Comparison of ENCODE assay signal across 2 cellular contexts in the genomic region with DNA sequence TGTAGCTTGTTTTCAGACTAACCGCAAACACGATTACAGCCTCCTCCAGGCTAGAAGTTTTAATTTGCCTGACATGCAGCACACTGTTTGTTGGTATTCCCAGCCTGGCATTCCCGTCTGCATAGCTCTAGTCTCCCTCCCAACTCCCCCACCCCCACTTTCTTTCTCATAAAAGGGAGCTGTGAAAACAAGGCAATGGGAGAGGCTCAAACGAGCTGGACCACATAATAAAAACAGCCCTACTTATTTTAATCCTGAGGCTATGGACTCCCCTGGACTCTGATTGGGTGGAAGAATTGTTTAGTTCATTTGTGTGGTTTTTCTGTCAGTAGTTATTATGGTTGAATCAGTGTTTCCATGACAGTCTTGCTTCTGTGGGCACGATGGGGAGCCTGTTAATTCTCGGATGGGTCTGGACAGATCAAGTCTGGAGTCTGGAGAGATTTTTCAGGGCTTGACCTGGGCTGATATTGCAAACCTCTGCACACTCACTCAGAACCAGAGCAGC.
TF ChIP-seq lines count a peak whose summit lies in the region.

No MANE protein-coding gene starts in this region.

TF ChIP-seq in HEK293, 187 proteins besides CTCF, POLR2A, EP300 and RAD21 (continued from another document and continues in another):
- TF ChIP-seq, protein P1, sequence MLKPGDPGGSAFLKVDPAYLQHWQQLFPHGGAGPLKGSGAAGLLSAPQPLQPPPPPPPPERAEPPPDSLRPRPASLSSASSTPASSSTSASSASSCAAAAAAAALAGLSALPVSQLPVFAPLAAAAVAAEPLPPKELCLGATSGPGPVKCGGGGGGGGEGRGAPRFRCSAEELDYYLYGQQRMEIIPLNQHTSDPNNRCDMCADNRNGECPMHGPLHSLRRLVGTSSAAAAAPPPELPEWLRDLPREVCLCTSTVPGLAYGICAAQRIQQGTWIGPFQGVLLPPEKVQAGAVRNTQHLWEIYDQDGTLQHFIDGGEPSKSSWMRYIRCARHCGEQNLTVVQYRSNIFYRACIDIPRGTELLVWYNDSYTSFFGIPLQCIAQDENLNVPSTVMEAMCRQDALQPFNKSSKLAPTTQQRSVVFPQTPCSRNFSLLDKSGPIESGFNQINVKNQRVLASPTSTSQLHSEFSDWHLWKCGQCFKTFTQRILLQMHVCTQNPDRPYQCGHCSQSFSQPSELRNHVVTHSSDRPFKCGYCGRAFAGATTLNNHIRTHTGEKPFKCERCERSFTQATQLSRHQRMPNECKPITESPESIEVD (tag by site-specific recombination; IDR thresholded peaks at IDR 0.05), result peak; percentile 67
- TF ChIP-seq ZBTB7A (tag by site-specific recombination; IDR thresholded peaks at IDR 0.05; ENCODE audit: low read depth), result no peak
- peak; percentile 52; the same call in 1 of the 2 replicates for TF ChIP-seq KLF1 (tag by site-specific recombination; IDR thresholded peaks at IDR 0.05)
- TF ChIP-seq, protein P2, sequence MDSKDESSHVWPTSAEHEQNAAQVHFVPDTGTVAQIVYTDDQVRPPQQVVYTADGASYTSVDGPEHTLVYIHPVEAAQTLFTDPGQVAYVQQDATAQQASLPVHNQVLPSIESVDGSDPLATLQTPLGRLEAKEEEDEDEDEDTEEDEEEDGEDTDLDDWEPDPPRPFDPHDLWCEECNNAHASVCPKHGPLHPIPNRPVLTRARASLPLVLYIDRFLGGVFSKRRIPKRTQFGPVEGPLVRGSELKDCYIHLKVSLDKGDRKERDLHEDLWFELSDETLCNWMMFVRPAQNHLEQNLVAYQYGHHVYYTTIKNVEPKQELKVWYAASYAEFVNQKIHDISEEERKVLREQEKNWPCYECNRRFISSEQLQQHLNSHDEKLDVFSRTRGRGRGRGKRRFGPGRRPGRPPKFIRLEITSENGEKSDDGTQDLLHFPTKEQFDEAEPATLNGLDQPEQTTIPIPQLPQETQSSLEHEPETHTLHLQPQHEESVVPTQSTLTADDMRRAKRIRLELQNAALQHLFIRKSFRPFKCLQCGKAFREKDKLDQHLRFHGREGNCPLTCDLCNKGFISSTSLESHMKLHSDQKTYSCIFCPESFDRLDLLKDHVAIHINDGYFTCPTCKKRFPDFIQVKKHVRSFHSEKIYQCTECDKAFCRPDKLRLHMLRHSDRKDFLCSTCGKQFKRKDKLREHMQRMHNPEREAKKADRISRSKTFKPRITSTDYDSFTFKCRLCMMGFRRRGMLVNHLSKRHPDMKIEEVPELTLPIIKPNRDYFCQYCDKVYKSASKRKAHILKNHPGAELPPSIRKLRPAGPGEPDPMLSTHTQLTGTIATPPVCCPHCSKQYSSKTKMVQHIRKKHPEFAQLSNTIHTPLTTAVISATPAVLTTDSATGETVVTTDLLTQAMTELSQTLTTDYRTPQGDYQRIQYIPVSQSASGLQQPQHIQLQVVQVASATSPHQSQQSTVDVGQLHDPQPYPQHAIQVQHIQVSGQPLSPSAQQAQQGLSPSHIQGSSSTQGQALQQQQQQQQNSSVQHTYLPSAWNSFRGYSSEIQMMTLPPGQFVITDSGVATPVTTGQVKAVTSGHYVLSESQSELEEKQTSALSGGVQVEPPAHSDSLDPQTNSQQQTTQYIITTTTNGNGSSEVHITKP (tag by site-specific recombination; IDR thresholded peaks at IDR 0.05), result peak; percentile 58
- TF ChIP-seq ZNF302 (tag by site-specific recombination; IDR thresholded peaks at IDR 0.05; ENCODE audit: low read depth), result peak; percentile 60; the same call in 1 of the 2 replicates
- TF ChIP-seq WT1 (tag by site-specific recombination; IDR thresholded peaks at IDR 0.05), result peak; percentile 79
- TF ChIP-seq ZEB2 (tag by site-specific recombination; IDR thresholded peaks at IDR 0.05), result 0 out of 2 replicates have a peak, but pooled peaks have one; percentile 38
- TF ChIP-seq FEZF1 (tag by site-specific recombination; IDR thresholded peaks at IDR 0.05), result peak; percentile 31; the same call in 1 of the 2 replicates
- peak; percentile 83 for TF ChIP-seq ZBTB17 (tag by site-specific recombination; IDR thresholded peaks at IDR 0.05)
- 0 out of 2 replicates have a peak, but pooled peaks have one; percentile 14 for TF ChIP-seq ZBTB8A (tag by site-specific recombination; IDR thresholded peaks at IDR 0.05)
- TF ChIP-seq, protein P3, sequence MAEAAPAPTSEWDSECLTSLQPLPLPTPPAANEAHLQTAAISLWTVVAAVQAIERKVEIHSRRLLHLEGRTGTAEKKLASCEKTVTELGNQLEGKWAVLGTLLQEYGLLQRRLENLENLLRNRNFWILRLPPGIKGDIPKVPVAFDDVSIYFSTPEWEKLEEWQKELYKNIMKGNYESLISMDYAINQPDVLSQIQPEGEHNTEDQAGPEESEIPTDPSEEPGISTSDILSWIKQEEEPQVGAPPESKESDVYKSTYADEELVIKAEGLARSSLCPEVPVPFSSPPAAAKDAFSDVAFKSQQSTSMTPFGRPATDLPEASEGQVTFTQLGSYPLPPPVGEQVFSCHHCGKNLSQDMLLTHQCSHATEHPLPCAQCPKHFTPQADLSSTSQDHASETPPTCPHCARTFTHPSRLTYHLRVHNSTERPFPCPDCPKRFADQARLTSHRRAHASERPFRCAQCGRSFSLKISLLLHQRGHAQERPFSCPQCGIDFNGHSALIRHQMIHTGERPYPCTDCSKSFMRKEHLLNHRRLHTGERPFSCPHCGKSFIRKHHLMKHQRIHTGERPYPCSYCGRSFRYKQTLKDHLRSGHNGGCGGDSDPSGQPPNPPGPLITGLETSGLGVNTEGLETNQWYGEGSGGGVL (tag by site-specific recombination; IDR thresholded peaks at IDR 0.05), result peak; percentile 14; the same call in 1 of the 2 replicates
- TF ChIP-seq ZFP69B (tag by site-specific recombination; IDR thresholded peaks at IDR 0.05), result peak; percentile 67; the same call in 1 of the 2 replicates
- 0 out of 2 replicates have a peak, but pooled peaks have one; percentile 10 for TF ChIP-seq ZNF600 (tag by site-specific recombination; IDR thresholded peaks at IDR 0.05)
- peak; percentile 92 for TF ChIP-seq SP7 (tag by site-specific recombination; IDR thresholded peaks at IDR 0.05)
- no peak for TF ChIP-seq ZNF768 (tag by site-specific recombination; IDR thresholded peaks at IDR 0.05)
- TF ChIP-seq, protein P4, sequence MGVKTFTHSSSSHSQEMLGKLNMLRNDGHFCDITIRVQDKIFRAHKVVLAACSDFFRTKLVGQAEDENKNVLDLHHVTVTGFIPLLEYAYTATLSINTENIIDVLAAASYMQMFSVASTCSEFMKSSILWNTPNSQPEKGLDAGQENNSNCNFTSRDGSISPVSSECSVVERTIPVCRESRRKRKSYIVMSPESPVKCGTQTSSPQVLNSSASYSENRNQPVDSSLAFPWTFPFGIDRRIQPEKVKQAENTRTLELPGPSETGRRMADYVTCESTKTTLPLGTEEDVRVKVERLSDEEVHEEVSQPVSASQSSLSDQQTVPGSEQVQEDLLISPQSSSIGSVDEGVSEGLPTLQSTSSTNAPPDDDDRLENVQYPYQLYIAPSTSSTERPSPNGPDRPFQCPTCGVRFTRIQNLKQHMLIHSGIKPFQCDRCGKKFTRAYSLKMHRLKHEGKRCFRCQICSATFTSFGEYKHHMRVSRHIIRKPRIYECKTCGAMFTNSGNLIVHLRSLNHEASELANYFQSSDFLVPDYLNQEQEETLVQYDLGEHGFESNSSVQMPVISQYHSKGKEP (tag by site-specific recombination; IDR thresholded peaks at IDR 0.05), result peak; percentile 58

TF ChIP-seq in SK-N-SH, 30 proteins besides CTCF, POLR2A, EP300 and RAD21 (continued from another document):
- TF ChIP-seq GATA2 (CRISPR knock-in tag; IDR thresholded peaks at IDR 0.05) (no peak), SMC3 (IDR thresholded peaks at IDR 0.05; ENCODE audit: low read depth, low read length) (no peak), SIN3A (IDR thresholded peaks at IDR 0.05; ENCODE audit: borderline replicate concordance, low read depth, low read length) (0 out of 2 replicates have a peak, but pooled peaks have one; percentile 5), GABPA (IDR thresholded peaks at IDR 0.05; ENCODE audit: low read depth) (no peak), FOXJ3 (CRISPR knock-in tag; IDR thresholded peaks at IDR 0.05) (no peak), EZH2phosphoT487 (IDR thresholded peaks at IDR 0.05; ENCODE audit: borderline replicate concordance, low read depth) (no peak), NFIC (IDR thresholded peaks at IDR 0.05; ENCODE audit: borderline replicate concordance) (peak; percentile 19; the same call in 1 of the 2 replicates), TCF12 (IDR thresholded peaks at IDR 0.05) (peak; percentile 87), ELF1 (IDR thresholded peaks at IDR 0.05) (no peak), JUND (IDR thresholded peaks at IDR 0.05) (peak; percentile 26; the same call in 1 of the 2 replicates), CHD2 (IDR thresholded peaks at IDR 0.05; ENCODE audit: low read length, partially characterized antibody) (peak; percentile 40), RXRA (IDR thresholded peaks at IDR 0.05; ENCODE audit: borderline replicate concordance, low read depth) (no peak), MEF2A (IDR thresholded peaks at IDR 0.05; ENCODE audit: borderline replicate concordance, low read depth) (no peak), FOSL2 (IDR thresholded peaks at IDR 0.05; ENCODE audit: borderline replicate concordance, low read depth) (no peak), YY1 (IDR thresholded peaks at IDR 0.05; ENCODE audit: low read depth) (no peak), POLR2AphosphoS5 (IDR thresholded peaks at IDR 0.05; ENCODE audit: low read depth, low read length) (0 out of 2 replicates have a peak, but pooled peaks have one; percentile 38), TAF1 (IDR thresholded peaks at IDR 0.05; ENCODE audit: borderline replicate concordance, low read depth, low read length) (no peak)
- TF ChIP-seq, protein P5, sequence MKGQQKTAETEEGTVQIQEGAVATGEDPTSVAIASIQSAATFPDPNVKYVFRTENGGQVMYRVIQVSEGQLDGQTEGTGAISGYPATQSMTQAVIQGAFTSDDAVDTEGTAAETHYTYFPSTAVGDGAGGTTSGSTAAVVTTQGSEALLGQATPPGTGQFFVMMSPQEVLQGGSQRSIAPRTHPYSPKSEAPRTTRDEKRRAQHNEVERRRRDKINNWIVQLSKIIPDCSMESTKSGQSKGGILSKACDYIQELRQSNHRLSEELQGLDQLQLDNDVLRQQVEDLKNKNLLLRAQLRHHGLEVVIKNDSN (IDR thresholded peaks at IDR 0.05; ENCODE audit: borderline replicate concordance, low read depth), result no peak
- TF ChIP-seq, protein P6, sequence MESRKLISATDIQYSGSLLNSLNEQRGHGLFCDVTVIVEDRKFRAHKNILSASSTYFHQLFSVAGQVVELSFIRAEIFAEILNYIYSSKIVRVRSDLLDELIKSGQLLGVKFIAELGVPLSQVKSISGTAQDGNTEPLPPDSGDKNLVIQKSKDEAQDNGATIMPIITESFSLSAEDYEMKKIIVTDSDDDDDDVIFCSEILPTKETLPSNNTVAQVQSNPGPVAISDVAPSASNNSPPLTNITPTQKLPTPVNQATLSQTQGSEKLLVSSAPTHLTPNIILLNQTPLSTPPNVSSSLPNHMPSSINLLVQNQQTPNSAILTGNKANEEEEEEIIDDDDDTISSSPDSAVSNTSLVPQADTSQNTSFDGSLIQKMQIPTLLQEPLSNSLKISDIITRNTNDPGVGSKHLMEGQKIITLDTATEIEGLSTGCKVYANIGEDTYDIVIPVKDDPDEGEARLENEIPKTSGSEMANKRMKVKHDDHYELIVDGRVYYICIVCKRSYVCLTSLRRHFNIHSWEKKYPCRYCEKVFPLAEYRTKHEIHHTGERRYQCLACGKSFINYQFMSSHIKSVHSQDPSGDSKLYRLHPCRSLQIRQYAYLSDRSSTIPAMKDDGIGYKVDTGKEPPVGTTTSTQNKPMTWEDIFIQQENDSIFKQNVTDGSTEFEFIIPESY (IDR thresholded peaks at IDR 0.05; ENCODE audit: borderline replicate concordance, low read depth), result no peak
- TF ChIP-seq, protein P7, sequence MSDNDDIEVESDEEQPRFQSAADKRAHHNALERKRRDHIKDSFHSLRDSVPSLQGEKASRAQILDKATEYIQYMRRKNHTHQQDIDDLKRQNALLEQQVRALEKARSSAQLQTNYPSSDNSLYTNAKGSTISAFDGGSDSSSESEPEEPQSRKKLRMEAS (IDR thresholded peaks at IDR 0.05; ENCODE audit: low read depth), result no peak
- TF ChIP-seq, protein P8, sequence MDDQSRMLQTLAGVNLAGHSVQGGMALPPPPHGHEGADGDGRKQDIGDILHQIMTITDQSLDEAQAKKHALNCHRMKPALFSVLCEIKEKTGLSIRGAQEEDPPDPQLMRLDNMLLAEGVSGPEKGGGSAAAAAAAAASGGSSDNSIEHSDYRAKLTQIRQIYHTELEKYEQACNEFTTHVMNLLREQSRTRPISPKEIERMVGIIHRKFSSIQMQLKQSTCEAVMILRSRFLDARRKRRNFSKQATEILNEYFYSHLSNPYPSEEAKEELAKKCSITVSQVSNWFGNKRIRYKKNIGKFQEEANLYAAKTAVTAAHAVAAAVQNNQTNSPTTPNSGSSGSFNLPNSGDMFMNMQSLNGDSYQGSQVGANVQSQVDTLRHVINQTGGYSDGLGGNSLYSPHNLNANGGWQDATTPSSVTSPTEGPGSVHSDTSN (IDR thresholded peaks at IDR 0.05), result peak; percentile 87
- TF ChIP-seq, protein P9, sequence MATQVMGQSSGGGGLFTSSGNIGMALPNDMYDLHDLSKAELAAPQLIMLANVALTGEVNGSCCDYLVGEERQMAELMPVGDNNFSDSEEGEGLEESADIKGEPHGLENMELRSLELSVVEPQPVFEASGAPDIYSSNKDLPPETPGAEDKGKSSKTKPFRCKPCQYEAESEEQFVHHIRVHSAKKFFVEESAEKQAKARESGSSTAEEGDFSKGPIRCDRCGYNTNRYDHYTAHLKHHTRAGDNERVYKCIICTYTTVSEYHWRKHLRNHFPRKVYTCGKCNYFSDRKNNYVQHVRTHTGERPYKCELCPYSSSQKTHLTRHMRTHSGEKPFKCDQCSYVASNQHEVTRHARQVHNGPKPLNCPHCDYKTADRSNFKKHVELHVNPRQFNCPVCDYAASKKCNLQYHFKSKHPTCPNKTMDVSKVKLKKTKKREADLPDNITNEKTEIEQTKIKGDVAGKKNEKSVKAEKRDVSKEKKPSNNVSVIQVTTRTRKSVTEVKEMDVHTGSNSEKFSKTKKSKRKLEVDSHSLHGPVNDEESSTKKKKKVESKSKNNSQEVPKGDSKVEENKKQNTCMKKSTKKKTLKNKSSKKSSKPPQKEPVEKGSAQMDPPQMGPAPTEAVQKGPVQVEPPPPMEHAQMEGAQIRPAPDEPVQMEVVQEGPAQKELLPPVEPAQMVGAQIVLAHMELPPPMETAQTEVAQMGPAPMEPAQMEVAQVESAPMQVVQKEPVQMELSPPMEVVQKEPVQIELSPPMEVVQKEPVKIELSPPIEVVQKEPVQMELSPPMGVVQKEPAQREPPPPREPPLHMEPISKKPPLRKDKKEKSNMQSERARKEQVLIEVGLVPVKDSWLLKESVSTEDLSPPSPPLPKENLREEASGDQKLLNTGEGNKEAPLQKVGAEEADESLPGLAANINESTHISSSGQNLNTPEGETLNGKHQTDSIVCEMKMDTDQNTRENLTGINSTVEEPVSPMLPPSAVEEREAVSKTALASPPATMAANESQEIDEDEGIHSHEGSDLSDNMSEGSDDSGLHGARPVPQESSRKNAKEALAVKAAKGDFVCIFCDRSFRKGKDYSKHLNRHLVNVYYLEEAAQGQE (IDR thresholded peaks at IDR 0.05; ENCODE audit: low read depth, low read length), result no peak
TF ChIP-seq in SK-N-SH: peak in this region for 11.
